Comparison of ENCODE assay signal across 32 cellular contexts in the genomic region with DNA sequence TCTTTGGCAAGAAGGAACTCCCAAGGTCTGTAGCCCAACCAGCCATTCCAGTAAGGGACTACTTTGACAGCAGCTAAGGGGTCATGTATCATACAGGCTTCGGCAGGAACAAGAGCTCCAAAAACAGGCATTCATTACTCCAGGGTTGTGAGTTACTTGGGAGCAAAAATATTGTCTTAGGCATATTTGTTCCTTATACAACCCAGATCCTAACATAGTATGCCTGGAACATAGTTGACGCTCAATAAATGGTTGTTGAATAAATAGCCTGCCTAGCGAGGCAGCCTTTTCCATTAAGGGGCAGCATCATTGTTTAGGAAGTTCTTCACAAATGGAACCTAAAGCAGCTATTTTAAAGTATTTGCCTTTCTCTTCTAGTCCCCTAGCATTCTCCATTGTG.
"Had no signal": no experiment of that assay in that cellular context is flagged by ENCODE, and none has a peak within 500 bp of the region (broad histone marks: within the 10 kb centered on the region; RNA-seq: fewer than 3 reads in every experiment).

No MANE protein-coding gene starts in this region.

- H3K36me3 ChIP-seq: brain microvascular endothelial cell, esophagus muscularis mucosa, gastrocnemius medialis, heart left ventricle, WERI-Rb-1 had no signal

- H3K4me1 ChIP-seq: foreskin keratinocyte, gastrocnemius medialis, heart left ventricle had no signal

- H3K4me1 Mint-ChIP-seq: activated B cell treated with CpG ODN at 0.5 μM for 24 hours; activated T-helper 17 cell treated with anti-CD3 and anti-CD28 coated beads, Interleukin-2, amount 50 U/mL, for 72 hours; central memory CD8-positive, alpha-beta T cell; T-helper 17 cell had no signal

- DNase-seq: activated B cell treated with CpG ODN at 0.5 μM for 24 hours; activated CD4-positive, alpha-beta T cell treated with anti-CD3 and anti-CD28 coated beads for 48 hours; activated CD4-positive, alpha-beta T cell treated with anti-CD3 and anti-CD28 coated beads, Interleukin-2, amount 50 U/mL, for 1 hour; activated CD4-positive, alpha-beta T cell treated with anti-CD3 and anti-CD28 coated beads, Interleukin-2, amount 50 U/mL, for 48 hours; activated CD8-positive, alpha-beta memory T cell treated with anti-CD3 and anti-CD28 coated beads for 24 hours; activated CD8-positive, alpha-beta T cell treated with anti-CD3 and anti-CD28 coated beads for 36 hours; activated effector memory CD4-positive, alpha-beta T cell treated with Interleukin-2 at 50 U/mL for 16 hours; activated gamma-delta T cell treated with Interleukin-2 at 50 U/mL for 16 hours; activated naive CD4-positive, alpha-beta T cell treated with anti-CD3 and anti-CD28 coated beads, Interleukin-2, amount 50 U/mL, for 16 hours; activated naive CD4-positive, alpha-beta T cell treated with Interleukin-2 at 50 U/mL for 16 hours; activated T-cell treated with anti-CD3 and anti-CD28 coated beads, Interleukin-2, amount 50 U/mL, for 4 hours; amniotic stem cell; anterior cingulate cortex; brain microvascular endothelial cell; cortex of kidney; dermis blood vessel endothelial cell; effector CD4-positive, alpha-beta T cell; effector memory CD8-positive, alpha-beta T cell; erythroblast; foreskin keratinocyte; gastrocnemius medialis; glutamatergic neuron; heart left ventricle; T-helper 17 cell; T1000; WERI-Rb-1 had no signal

- H3K9me3 ChIP-seq: esophagus muscularis mucosa, gastrocnemius medialis, heart left ventricle had no signal

- H3K27ac Mint-ChIP-seq: activated B cell treated with CpG ODN at 0.5 μM for 24 hours; activated CD8-positive, alpha-beta T cell treated with anti-CD3 and anti-CD28 coated beads for 36 hours; activated naive CD8-positive, alpha-beta T cell; activated T-helper 17 cell treated with anti-CD3 and anti-CD28 coated beads, Interleukin-2, amount 50 U/mL, for 72 hours; effector memory CD8-positive, alpha-beta T cell; T-helper 17 cell; T-helper 2 cell treated with Interferon-gamma antibody and Interleukin-4, amounts not matched to agents 5 μg/mL and 100 μg/mL, for 36 hours had no signal

- H3K27me3 ChIP-seq: brain microvascular endothelial cell, esophagus muscularis mucosa, foreskin keratinocyte, gastrocnemius medialis, heart left ventricle had no signal

- H3K36me3 Mint-ChIP-seq: activated naive CD8-positive, alpha-beta T cell had no signal

- H3K9me3 Mint-ChIP-seq: activated B cell treated with CpG ODN at 0.5 μM for 24 hours; activated CD8-positive, alpha-beta T cell treated with anti-CD3 and anti-CD28 coated beads for 36 hours; activated T-cell treated with anti-CD3 and anti-CD28 coated beads, Interleukin-2, amount 50 U/mL, for 4 hours; activated T-helper 17 cell treated with anti-CD3 and anti-CD28 coated beads, Interleukin-2, amount 50 U/mL, for 72 hours; central memory CD8-positive, alpha-beta T cell; effector memory CD8-positive, alpha-beta T cell; T-helper 2 cell treated with Interferon-gamma antibody and Interleukin-4, amounts not matched to agents 5 μg/mL and 100 μg/mL, for 36 hours had no signal

- H3K4me3 Mint-ChIP-seq: activated B cell treated with CpG ODN at 0.5 μM for 24 hours; activated CD8-positive, alpha-beta T cell treated with anti-CD3 and anti-CD28 coated beads for 36 hours; activated naive CD8-positive, alpha-beta T cell; activated T-cell treated with anti-CD3 and anti-CD28 coated beads, Interleukin-2, amount 50 U/mL, for 4 hours; activated T-helper 17 cell treated with anti-CD3 and anti-CD28 coated beads, Interleukin-2, amount 50 U/mL, for 72 hours; central memory CD8-positive, alpha-beta T cell; effector memory CD8-positive, alpha-beta T cell; T-helper 17 cell; T-helper 2 cell treated with Interferon-gamma antibody and Interleukin-4, amounts not matched to agents 5 μg/mL and 100 μg/mL, for 36 hours had no signal

- ATAC-seq: activated CD4-positive, CD25-positive, alpha-beta regulatory T cell treated with anti-CD3 and anti-CD28 coated beads, Interleukin-2, amount 50 U/mL, for 24 hours; activated CD8-positive, alpha-beta T cell treated with anti-CD3 and anti-CD28 coated beads for 36 hours; activated T-cell treated with anti-CD3 and anti-CD28 coated beads, Interleukin-2, amount 50 U/mL, for 4 hours; activated T-helper 17 cell treated with anti-CD3 and anti-CD28 coated beads, Interleukin-2, amount 50 U/mL, for 72 hours; effector memory CD8-positive, alpha-beta T cell; foreskin keratinocyte; gastrocnemius medialis; heart left ventricle; T-helper 17 cell had no signal

- H3K4me3 ChIP-seq: esophagus muscularis mucosa, gastrocnemius medialis, heart left ventricle had no signal

- H3K27me3 Mint-ChIP-seq: activated B cell treated with CpG ODN at 0.5 μM for 24 hours had no signal

- H3K27ac ChIP-seq: brain microvascular endothelial cell, esophagus muscularis mucosa, foreskin keratinocyte, gastrocnemius medialis, heart left ventricle, WERI-Rb-1 had no signal
